ENCODE assay signal across 10 cellular contexts in genomic region chr14:61700104-61700886, GRCh38. TPM values are rescaled to one million over a fixed set of nuclear protein-coding genes. Genes with fewer than 3 reads are reported as not detected.
DNase-seq lines count a peak whose midpoint lies in the region; ATAC-seq, FAIRE-seq and TF ChIP-seq lines count a peak whose summit lies in the region.
"Had no signal": no experiment of that assay in that cellular context is flagged by ENCODE, and none has a peak within 500 bp of the region (broad histone marks: within the 10 kb centered on the region; RNA-seq: fewer than 3 reads in every experiment).

No MANE protein-coding gene starts in this region.

- DNase-seq in AG04450 (ENCODE audit: low read depth, low spot score) (no peak), GM19239 (ENCODE audit: insufficient read length, low spot score) (no peak), kidney epithelial cell (ENCODE audit: low read depth) (no peak), NAMALWA (ENCODE audit: low spot score) (no peak), GM12891 (ENCODE audit: insufficient read length, low spot score) (no peak)
- DNase-seq in activated naive CD8-positive, alpha-beta T cell treated with anti-CD3 and anti-CD28 coated beads, Interleukin-2, amount 10 ng/mL, durations not matched to agents 7 days and 5 days = no peak
- DNase-seq: left colon had no signal

- TF ChIP-seq POLR2A in GM12891 (IDR thresholded peaks at IDR 0.05; ENCODE audit: low read depth, low read length) = no peak

- H3K36me3 ChIP-seq in kidney epithelial cell (ENCODE audit: control insufficient read depth, insufficient read depth, low read length) = no peaks in the 10 kb centered on the region

- H3K36me3 Mint-ChIP-seq in activated naive CD8-positive, alpha-beta T cell treated with anti-CD3 and anti-CD28 coated beads, Interleukin-2, amount 10 ng/mL, durations not matched to agents 7 days and 5 days = peaks cover 29% of the 10 kb centered on the region

- no peaks in the 10 kb centered on the region for H3K27me3 Mint-ChIP-seq in activated naive CD8-positive, alpha-beta T cell treated with anti-CD3 and anti-CD28 coated beads, Interleukin-2, amount 10 ng/mL, durations not matched to agents 7 days and 5 days

- no peak overlapping the region for H3K27ac ChIP-seq in AG04450 (ENCODE audit: low read depth, low read length)

- peak overlapping the region; percentile 80 for H3K27ac Mint-ChIP-seq in activated naive CD8-positive, alpha-beta T cell treated with anti-CD3 and anti-CD28 coated beads, Interleukin-2, amount 10 ng/mL, durations not matched to agents 7 days and 5 days

- H3K9me3 Mint-ChIP-seq in activated naive CD8-positive, alpha-beta T cell treated with anti-CD3 and anti-CD28 coated beads, Interleukin-2, amount 10 ng/mL, durations not matched to agents 7 days and 5 days = no peaks in the 10 kb centered on the region

- H3K4me3 Mint-ChIP-seq in activated naive CD8-positive, alpha-beta T cell treated with anti-CD3 and anti-CD28 coated beads, Interleukin-2, amount 10 ng/mL, durations not matched to agents 7 days and 5 days = peak overlapping the region; percentile 75

- no peak for ATAC-seq in activated naive CD8-positive, alpha-beta T cell treated with anti-CD3 and anti-CD28 coated beads, Interleukin-2, amount 10 ng/mL, durations not matched to agents 7 days and 5 days (ENCODE audit: low read depth)
- ATAC-seq in GM18868 (IDR thresholded peaks at IDR 0.05; ENCODE audit: unreplicated experiment) (no peak), HG02759 (IDR thresholded peaks at IDR 0.05; ENCODE audit: unreplicated experiment) (no peak)
- ATAC-seq: left colon had no signal

- H3K27me3 ChIP-seq in AG04450 (ENCODE audit: control insufficient read depth, insufficient read depth, low read length) = no peaks in the 10 kb centered on the region
- H3K27me3 ChIP-seq in kidney epithelial cell (ENCODE audit: control insufficient read depth, insufficient read depth, low read length) = no peaks in the 10 kb centered on the region

- FAIRE-seq in GM19239 (lab: Jason Lieb, UNC) (peak; percentile 26), GM12891 (lab: Jason Lieb, UNC) (no peak)
- FAIRE-seq: colon had no signal

- no peaks in the 10 kb centered on the region for H3K9me3 ChIP-seq in AG04450 (ENCODE audit: control insufficient read depth, insufficient read depth, low read length)

- TF ChIP-seq CTCF in AG04450 (IDR thresholded peaks at IDR 0.05; ENCODE audit: low read depth, low read length) = no peak
- no peak for TF ChIP-seq CTCF in kidney epithelial cell (IDR thresholded peaks at IDR 0.05; ENCODE audit: insufficient read depth, low read length, poor library complexity, severe bottlenecking)

- peaks cover 55% of the 10 kb centered on the region for H3K4me1 Mint-ChIP-seq in activated naive CD8-positive, alpha-beta T cell treated with anti-CD3 and anti-CD28 coated beads, Interleukin-2, amount 10 ng/mL, durations not matched to agents 7 days and 5 days

- peak overlapping the region; percentile 83 for H3K4me3 ChIP-seq in AG04450 (ENCODE audit: low read depth, low read length)
- peak overlapping the region; percentile 41 for H3K4me3 ChIP-seq in kidney epithelial cell (ENCODE audit: low read depth, low read length)

- POLR2A ChIA-PET in AG04450 (lab: Yijun Ruan, JAX) = no interaction called here
- POLR2A ChIA-PET in activated naive CD8-positive, alpha-beta T cell treated with anti-CD3 and anti-CD28 coated beads, Interleukin-2, amount 10 ng/mL, durations not matched to agents 7 days and 5 days (lab: Charles Lee) = no interaction called here

- CTCF ChIA-PET in AG04450 (lab: Charles Lee) = interaction anchor here (0.6 kb wide), 1 partner anchor 31 kb away, joined by 3 read pairs; no protein-coding TSS in a partner anchor

TF ChIP-seq in GM12891, 5 proteins besides CTCF, POLR2A, EP300 and RAD21:
- TF ChIP-seq POLR2AphosphoS5 (IDR thresholded peaks at IDR 0.05; ENCODE audit: low read depth, low read length) (no peak), PAX5 (IDR thresholded peaks at IDR 0.05; ENCODE audit: insufficient read depth, low read length, severe bottlenecking) (no peak), TAF1 (IDR thresholded peaks at IDR 0.05; ENCODE audit: low read depth, low read length) (no peak)

RNA-seq across cellular contexts. Expression of gene HIF1A, which starts 5.0 kb away (rescaled TPM):
- polyA plus RNA-seq in AG04450 (2011; rRNA removed) = 210 and 262 TPM in 2 replicates
- polyA minus RNA-seq in AG04450 (2011; rRNA and poly(A)+ RNA removed) = 202 and 355 TPM in 2 replicates
- total RNA-seq in activated naive CD8-positive, alpha-beta T cell treated with anti-CD3 and anti-CD28 coated beads, Interleukin-2, amount 10 ng/mL, durations not matched to agents 7 days and 5 days = 100 to 1,000 TPM; 119 to 128 TPM
- 295 and 307 TPM in 2 replicates for total RNA-seq in kidney epithelial cell
- 28.8 TPM for polyA plus RNA-seq in GM12891 (2012; ENCODE audit: low read depth, missing spikeins)
